ENCODE assay signal across 25 cellular contexts in the genomic region with DNA sequence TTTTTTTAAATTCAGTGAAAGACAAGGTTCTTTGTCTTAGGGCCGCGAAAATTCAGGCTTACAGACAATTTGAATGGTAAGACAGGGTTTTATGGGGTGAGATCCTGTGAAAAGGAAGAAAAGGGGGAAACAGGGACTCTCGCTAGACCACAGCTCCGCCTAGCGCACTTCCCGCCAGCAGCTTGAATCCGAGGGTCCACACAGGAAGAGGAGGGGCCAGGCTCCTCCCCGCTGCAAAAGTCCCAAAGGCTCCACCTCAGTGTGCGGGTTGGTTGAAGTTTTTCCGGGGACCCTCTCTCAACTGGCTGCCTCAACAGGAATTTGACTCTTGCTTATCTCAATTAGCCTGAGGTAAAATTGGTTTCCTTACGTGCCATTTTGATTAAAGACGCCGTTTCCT.
"Had no signal": no experiment of that assay in that cellular context is flagged by ENCODE, and none has a peak within 500 bp of the region (broad histone marks: within the 10 kb centered on the region; RNA-seq: fewer than 3 reads in every experiment).

No MANE protein-coding gene starts in this region.

- H3K36me3 Mint-ChIP-seq: naive thymus-derived CD4-positive, alpha-beta T cell; natural killer cell treated with Interleukin-12 subunit alpha and Interleukin-12 subunit beta and Interleukin-15 and Interleukin-18, amount 100 ng/mL, for 72 hours; stimulated activated naive B cell treated with anti-CD40 and anti-IgM and Interleukin-4, amounts not matched to agents 10 μg/mL and 1 μg/mL and 100 μg/mL, for 72 hours; type B pancreatic cell had no signal

- H3K9me3 ChIP-seq: left ventricle myocardium inferior, pancreas, prostate gland, thoracic aorta, tibial artery, uterus had no signal

- ATAC-seq: mucosa of descending colon; naive thymus-derived CD4-positive, alpha-beta T cell; natural killer cell treated with Interleukin-12 subunit alpha and Interleukin-12 subunit beta and Interleukin-15 and Interleukin-18, amount 100 ng/mL, for 72 hours; pancreas; right cardiac atrium; sciatic nerve; stimulated activated naive B cell treated with anti-CD40 and anti-IgM and Interleukin-4, amounts not matched to agents 10 μg/mL and 1 μg/mL and 100 μg/mL, for 72 hours; stimulated activated naive CD8-positive, alpha-beta T cell treated with anti-CD3 and anti-CD28 coated beads, Interleukin-15, Interleukin-2, amounts not matched to agents 100 U/mL and 50 U/mL, for 24 hours had no signal

- H3K4me3 ChIP-seq: left ventricle myocardium inferior, lung, mucosa of descending colon, pancreas, prostate gland, skin epidermis, stomach, thoracic aorta, tibial artery, uterus had no signal

- H3K4me1 Mint-ChIP-seq: naive thymus-derived CD4-positive, alpha-beta T cell; stimulated activated naive B cell treated with anti-CD40 and anti-IgM and Interleukin-4, amounts not matched to agents 10 μg/mL and 1 μg/mL and 100 μg/mL, for 72 hours had no signal

- H3K27ac ChIP-seq: left ventricle myocardium inferior, pancreas, prostate gland, skin epidermis, stomach, thoracic aorta, tibial artery, uterus had no signal

- H3K27ac Mint-ChIP-seq: naive thymus-derived CD4-positive, alpha-beta T cell; natural killer cell treated with Interleukin-12 subunit alpha and Interleukin-12 subunit beta and Interleukin-15 and Interleukin-18, amount 100 ng/mL, for 72 hours; stimulated activated naive B cell treated with anti-CD40 and anti-IgM and Interleukin-4, amounts not matched to agents 10 μg/mL and 1 μg/mL and 100 μg/mL, for 72 hours; type B pancreatic cell had no signal

- H3K4me3 Mint-ChIP-seq: naive thymus-derived CD4-positive, alpha-beta T cell; natural killer cell treated with Interleukin-12 subunit alpha and Interleukin-12 subunit beta and Interleukin-15 and Interleukin-18, amount 100 ng/mL, for 72 hours; stimulated activated naive B cell treated with anti-CD40 and anti-IgM and Interleukin-4, amounts not matched to agents 10 μg/mL and 1 μg/mL and 100 μg/mL, for 72 hours; type B pancreatic cell had no signal

- DNase-seq: hypothalamus; islet precursor cell; left ventricle myocardium inferior; midbrain; naive thymus-derived CD4-positive, alpha-beta T cell; retina; stimulated activated CD4-positive, alpha-beta T cell treated with anti-CD3 and anti-CD28 coated beads, Interleukin-12 subunit alpha, Interleukin-12 subunit beta, amount 100 ng/mL, for 4 hours; stimulated activated CD4-positive, alpha-beta T cell treated with anti-CD3 and anti-CD28 coated beads, Interleukin-15, amount 100 ng/mL, for 24 hours; stimulated activated CD4-positive, alpha-beta T cell treated with anti-CD3 and anti-CD28 coated beads, Interleukin-2, amount 100 ng/mL, for 24 hours; stimulated activated CD4-positive, alpha-beta T cell treated with anti-CD3 and anti-CD28 coated beads, Interleukin-4, amount 100 ng/mL, for 1 hour; stimulated activated naive B cell treated with anti-CD40 and anti-IgM and Interleukin-4, amounts not matched to agents 10 μg/mL and 1 μg/mL and 100 μg/mL, for 72 hours; stimulated activated naive CD8-positive, alpha-beta T cell treated with anti-CD3 and anti-CD28 coated beads, Interleukin-15, Interleukin-2, amounts not matched to agents 100 U/mL and 50 U/mL, for 24 hours; stomach; tibial artery; uterus had no signal

- H3K27me3 ChIP-seq: pancreas, stomach, tibial artery, uterus had no signal

- H3K4me1 ChIP-seq: left ventricle myocardium inferior, pancreas, prostate gland, stomach, tibial artery, uterus had no signal

- H3K27me3 Mint-ChIP-seq: naive thymus-derived CD4-positive, alpha-beta T cell; natural killer cell treated with Interleukin-12 subunit alpha and Interleukin-12 subunit beta and Interleukin-15 and Interleukin-18, amount 100 ng/mL, for 72 hours; stimulated activated naive B cell treated with anti-CD40 and anti-IgM and Interleukin-4, amounts not matched to agents 10 μg/mL and 1 μg/mL and 100 μg/mL, for 72 hours; type B pancreatic cell had no signal

- H3K36me3 ChIP-seq: left ventricle myocardium inferior, pancreas, prostate gland, stomach, thoracic aorta, tibial artery, uterus had no signal

- H3K9me3 Mint-ChIP-seq: type B pancreatic cell had no signal
